Comparison of ENCODE assay signal across 9 cellular contexts in the genomic region with DNA sequence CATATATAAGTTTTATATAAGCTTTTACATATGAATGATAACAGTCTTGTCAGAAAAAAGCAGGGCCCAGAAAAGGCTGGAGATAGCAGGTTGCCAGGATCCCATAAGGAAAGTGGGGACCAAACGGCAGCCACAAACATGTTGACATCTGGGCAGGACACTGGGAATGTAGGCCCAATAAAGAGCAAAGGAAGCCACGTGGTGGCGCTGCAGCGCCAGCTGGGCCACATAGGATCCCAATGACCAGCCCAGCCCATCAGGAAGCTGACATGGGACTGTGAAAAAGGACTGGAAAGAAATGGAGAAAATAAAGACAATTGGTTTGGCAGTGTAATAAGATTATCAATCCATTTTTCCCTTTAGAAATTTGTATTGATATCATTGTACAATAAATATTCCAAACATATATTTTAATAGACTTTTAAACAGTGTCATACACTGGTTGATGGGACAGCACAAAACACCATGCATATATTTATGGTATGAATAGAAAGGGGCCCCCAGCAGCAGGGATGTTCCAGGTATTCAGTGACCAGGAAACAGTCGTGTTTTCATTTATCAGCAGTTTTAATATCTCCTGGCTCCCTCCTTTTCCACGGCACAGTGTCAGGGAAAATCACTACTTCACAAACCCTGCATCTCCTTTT.
DNase-seq lines count a peak whose midpoint lies in the region; ATAC-seq and TF ChIP-seq lines count a peak whose summit lies in the region.
"Had no signal": no experiment of that assay in that cellular context is flagged by ENCODE, and none has a peak within 500 bp of the region (broad histone marks: within the 10 kb centered on the region; RNA-seq: fewer than 3 reads in every experiment).

No MANE protein-coding gene starts in this region.

- peak; percentile 72 for DNase-seq in COR-L47 (lab: John Stamatoyannopoulos, UW)
- DNase-seq in GM20000 (ENCODE audit: low spot score), result peak; percentile 32
- DNase-seq in NAMALWA (ENCODE audit: low spot score), result peak; percentile 49
- DNase-seq in SK-N-DZ (ENCODE audit: low spot score), result peak; percentile 67
- DNase-seq in fibroblast of pulmonary artery (ENCODE audit: low read depth), result peak; percentile 65
- peak in 34 of 56 donors; percentile 1 to 76 (median 21) for DNase-seq in nucleus accumbens (lab: John Stamatoyannopoulos, UW)
- DNase-seq in ascending aorta (ENCODE audit: low spot score in 2 of 2), result no peak

- no peak overlapping the region for H3K27ac ChIP-seq in ascending aorta
- H3K27ac ChIP-seq: SK-N-MC had no signal

- no peaks in the 10 kb centered on the region for H3K4me1 ChIP-seq in ascending aorta

- H3K27me3 ChIP-seq in ascending aorta, result no peaks in the 10 kb centered on the region

- intact Hi-C loops in ascending aorta (cut with DNase I), result no loop called here

- H3K4me3 ChIP-seq in fibroblast of pulmonary artery (replicated peaks; ENCODE audit: low read depth, low read length), result no peak overlapping the region
- H3K4me3 ChIP-seq in ascending aorta, result no peak overlapping the region
- H3K4me3 ChIP-seq: SK-N-MC had no signal

- H3K9me3 ChIP-seq in ascending aorta, result no peaks in the 10 kb centered on the region

- no peak for ATAC-seq in HG03025 (IDR thresholded peaks at IDR 0.05; ENCODE audit: low FRiP score, unreplicated experiment)

- H3K36me3 ChIP-seq in ascending aorta, result no peaks in the 10 kb centered on the region

- TF ChIP-seq CTCF in GM20000 (IDR thresholded peaks at IDR 0.05; ENCODE audit: extremely low read depth, missing control alignments) (peak; percentile 70), fibroblast of pulmonary artery (IDR thresholded peaks at IDR 0.05; ENCODE audit: low read length, missing control alignments) (peak; percentile 85), ascending aorta (IDR thresholded peaks at IDR 0.05) (peak in 1 of 3 experiments; percentile 16)

Comparison
In these comparisons a context has a peak if more than half of its experiments do, and no peak if none do; other contexts are left out.
1. DNase-seq: peak in COR-L47 (single experiment), GM20000 (single experiment), NAMALWA (single experiment), SK-N-DZ (single experiment), fibroblast of pulmonary artery (single experiment) and nucleus accumbens (34 of 56); none in ascending aorta (0 of 2).